12 cellular contexts compared by ENCODE assay signal in the genomic region with DNA sequence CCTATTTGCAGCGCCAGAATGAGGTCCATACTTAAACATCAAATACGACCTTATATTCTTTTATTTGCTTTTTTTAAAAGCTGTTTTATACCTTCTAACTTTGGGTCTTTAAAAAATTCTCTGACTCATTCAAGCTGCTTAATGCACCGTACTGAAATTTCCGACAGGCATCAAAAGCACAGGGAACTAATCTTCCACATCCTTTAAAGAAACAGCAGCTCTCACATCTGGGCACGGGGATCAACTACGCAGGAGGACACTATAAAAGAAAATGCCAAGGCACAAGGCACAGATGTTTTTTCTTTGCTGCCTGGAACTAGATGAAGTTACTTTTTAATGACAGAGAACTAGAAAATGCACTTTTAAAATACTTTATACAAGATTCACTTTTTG.
DNase-seq lines count a peak whose midpoint lies in the region; ATAC-seq and TF ChIP-seq lines count a peak whose summit lies in the region.
"Had no signal": no experiment of that assay in that cellular context is flagged by ENCODE, and none has a peak within 500 bp of the region (broad histone marks: within the 10 kb centered on the region; RNA-seq: fewer than 3 reads in every experiment).

No MANE protein-coding gene starts in this region.

- ATAC-seq in HG02642 (IDR thresholded peaks at IDR 0.05; ENCODE audit: poor library complexity, unreplicated experiment) = no peak

- no peaks in the 10 kb centered on the region for H3K27me3 ChIP-seq in smooth muscle cell (ENCODE audit: low read depth)
- H3K27me3 ChIP-seq: BLaER1 treated with 17β-estradiol and CSF1 and Interleukin-3, amounts not matched to agents 10 nM and 100 nM had no signal

- peak overlapping the region; percentile 63 for H2AFZ ChIP-seq in smooth muscle cell (ENCODE audit: low read depth)

- H3K27me3 Mint-ChIP-seq in mesothelial cell of epicardium (ENCODE audit: low read depth) = no peaks in the 10 kb centered on the region

- H3K4me2 ChIP-seq in smooth muscle cell = peak overlapping the region; percentile 60
- H3K4me2 ChIP-seq: BLaER1 treated with 17β-estradiol and CSF1 and Interleukin-3, amounts not matched to agents 10 nM and 100 nM had no signal

- H3K36me3 ChIP-seq in smooth muscle cell (ENCODE audit: low read depth) = no peaks in the 10 kb centered on the region
- H3K36me3 ChIP-seq: BLaER1 treated with 17β-estradiol and CSF1 and Interleukin-3, amounts not matched to agents 10 nM and 100 nM; HAP-1 had no signal

- no peak overlapping the region for H3K27ac ChIP-seq in smooth muscle cell (ENCODE audit: low read depth)
- H3K27ac ChIP-seq: 22Rv1; BLaER1 treated with 17β-estradiol and CSF1 and Interleukin-3, amounts not matched to agents 10 nM and 100 nM had no signal

- H3K4me3 ChIP-seq in astrocyte of the spinal cord (ENCODE audit: low read depth, low read length) = no peak overlapping the region
- H3K4me3 ChIP-seq in smooth muscle cell = no peak overlapping the region
- H3K4me3 ChIP-seq: BLaER1 treated with 17β-estradiol and CSF1 and Interleukin-3, amounts not matched to agents 10 nM and 100 nM; HAP-1 had no signal

- H3K9me3 ChIP-seq in smooth muscle cell (replicated peaks; ENCODE audit: low read depth) = no peaks in the 10 kb centered on the region
- H3K9me3 ChIP-seq: BLaER1 treated with 17β-estradiol and CSF1 and Interleukin-3, amounts not matched to agents 10 nM and 100 nM; HAP-1 had no signal

- H3K79me2 ChIP-seq in smooth muscle cell (ENCODE audit: low read depth) = no peaks in the 10 kb centered on the region

- H4K20me1 ChIP-seq in smooth muscle cell (ENCODE audit: low read depth) = no peaks in the 10 kb centered on the region
- H4K20me1 ChIP-seq: BLaER1 treated with 17β-estradiol and CSF1 and Interleukin-3, amounts not matched to agents 10 nM and 100 nM had no signal

- TF ChIP-seq CTCF in astrocyte of the spinal cord (IDR thresholded peaks at IDR 0.05; ENCODE audit: low read depth, low read length) (no peak), smooth muscle cell (IDR thresholded peaks at IDR 0.05; ENCODE audit: borderline replicate concordance, insufficient read depth, poor library complexity, severe bottlenecking) (no peak), mesothelial cell of epicardium (IDR thresholded peaks at IDR 0.05; ENCODE audit: unreplicated experiment) (no peak)

- in situ Hi-C loops in astrocyte of the spinal cord (cut with HindIII; ENCODE audit: low sequenced_read_pairs) = no loop called here

- no peaks in the 10 kb centered on the region for H3K36me3 Mint-ChIP-seq in mesothelial cell of epicardium

- DNase-seq in NCI-H82 (lab: John Stamatoyannopoulos, UW) = peak; percentile 4
- no peak for DNase-seq in NCI-H82 treated with DMSO at 0.1 percent for 48 hours (lab: John Stamatoyannopoulos, UW; ENCODE audit: unreplicated experiment)
- peak; percentile 9 for DNase-seq in astrocyte of the spinal cord (ENCODE audit: low read depth, low spot score)
- peak; percentile 7 for DNase-seq in medulla oblongata (ENCODE audit: extremely low spot score)
- DNase-seq in smooth muscle cell (lab: John Stamatoyannopoulos, UW; ENCODE audit: unreplicated experiment) = no peak
- DNase-seq in NCI-H345 (lab: John Stamatoyannopoulos, UW) = no peak
- DNase-seq in mesothelial cell of epicardium (ENCODE audit: low spot score in 2 of 2, unreplicated experiment in 2 of 2) = no peak
- DNase-seq: NCI-H2227 treated with DMSO at 0.1 percent for 48 hours had no signal

- no peaks in the 10 kb centered on the region for H3F3A ChIP-seq in smooth muscle cell (ENCODE audit: low read depth)

- WGBS in smooth muscle cell (ENCODE audit: low lambda C conversion rate) = 24% methylated on average over 6 of the region's 6 CpGs

- no peak overlapping the region for H3K4me3 Mint-ChIP-seq in mesothelial cell of epicardium

- H3K9me3 Mint-ChIP-seq in mesothelial cell of epicardium = no peaks in the 10 kb centered on the region

- peaks cover 14% of the 10 kb centered on the region for H3K4me1 ChIP-seq in smooth muscle cell (ENCODE audit: low read depth)
- H3K4me1 ChIP-seq: BLaER1 treated with 17β-estradiol and CSF1 and Interleukin-3, amounts not matched to agents 10 nM and 100 nM; HAP-1 had no signal

- H3K4me1 Mint-ChIP-seq in mesothelial cell of epicardium = peaks cover 18% of the 10 kb centered on the region

- no peak overlapping the region for H3K9ac ChIP-seq in smooth muscle cell (ENCODE audit: low read depth)
- H3K9ac ChIP-seq: BLaER1 treated with 17β-estradiol and CSF1 and Interleukin-3, amounts not matched to agents 10 nM and 100 nM had no signal

- H3K27ac Mint-ChIP-seq in mesothelial cell of epicardium = no peak overlapping the region

Comparison
In these comparisons a context has a peak if more than half of its experiments do, and no peak if none do; other contexts are left out.
1. DNase-seq: peak in NCI-H82 (single experiment), astrocyte of the spinal cord (single experiment) and medulla oblongata (single experiment); none in NCI-H82 treated with DMSO at 0.1 percent for 48 hours (single experiment), smooth muscle cell (single experiment), NCI-H345 (single experiment) and mesothelial cell of epicardium (0 of 2).